29 cellular contexts compared by ENCODE assay signal in genomic region chr13:83295684-83296083, GRCh38.
"Had no signal": no experiment of that assay in that cellular context is flagged by ENCODE, and none has a peak within 500 bp of the region (broad histone marks: within the 10 kb centered on the region; RNA-seq: fewer than 3 reads in every experiment).

No MANE protein-coding gene starts in this region.

- ATAC-seq: activated CD4-positive, CD25-positive, alpha-beta regulatory T cell treated with anti-CD3 and anti-CD28 coated beads, Interleukin-2, amount 50 U/mL, for 24 hours; activated CD8-positive, alpha-beta T cell treated with anti-CD3 and anti-CD28 coated beads for 36 hours; activated naive CD8-positive, alpha-beta T cell treated with anti-CD3 and anti-CD28 coated beads, Interleukin-2, amount 50 U/mL, for 24 hours; body of pancreas; effector memory CD8-positive, alpha-beta T cell; gastroesophageal sphincter; heart right ventricle had no signal

- H3K27me3 ChIP-seq: adrenal gland, body of pancreas, esophagus muscularis mucosa, gastroesophageal sphincter, heart right ventricle, hepatocyte had no signal

- H3K4me1 ChIP-seq: adrenal gland, body of pancreas, esophagus muscularis mucosa, gastroesophageal sphincter, heart right ventricle had no signal

- H3K9me3 ChIP-seq: adrenal gland, body of pancreas had no signal

- H3K4me3 ChIP-seq: adrenal gland, body of pancreas, esophagus muscularis mucosa, gastroesophageal sphincter, heart right ventricle, hepatocyte had no signal

- H3K36me3 ChIP-seq: adrenal gland, esophagus muscularis mucosa, gastroesophageal sphincter, heart right ventricle, WERI-Rb-1 had no signal

- H3K4me2 ChIP-seq: hepatocyte had no signal

- H3K79me2 ChIP-seq: hepatocyte had no signal

- DNase-seq: activated B cell treated with CpG ODN at 0.5 μM for 24 hours; activated CD4-positive, alpha-beta T cell treated with anti-CD3 and anti-CD28 coated beads for 48 hours; activated CD4-positive, alpha-beta T cell treated with anti-CD3 and anti-CD28 coated beads, Interleukin-2, amount 50 U/mL, for 1 hour; activated CD4-positive, alpha-beta T cell treated with anti-CD3 and anti-CD28 coated beads, Interleukin-2, amount 50 U/mL, for 48 hours; activated CD8-positive, alpha-beta memory T cell treated with anti-CD3 and anti-CD28 coated beads for 24 hours; activated CD8-positive, alpha-beta T cell treated with anti-CD3 and anti-CD28 coated beads for 36 hours; activated effector memory CD4-positive, alpha-beta T cell treated with anti-CD3 and anti-CD28 coated beads, Interleukin-2, amount 50 U/mL, for 16 hours; activated naive CD4-positive, alpha-beta T cell treated with anti-CD3 and anti-CD28 coated beads for 36 hours; activated naive CD8-positive, alpha-beta T cell treated with anti-CD3 and anti-CD28 coated beads for 36 hours; activated naive CD8-positive, alpha-beta T cell treated with anti-CD3 and anti-CD28 coated beads, Interleukin-2, amount 50 U/mL, for 24 hours; activated T-cell treated with anti-CD3 and anti-CD28 coated beads, Interleukin-2, amount 50 U/mL, for 48 hours; adrenal gland; amygdala; aorta; body of pancreas; caudate nucleus; cortex of kidney; dermis blood vessel endothelial cell; effector CD4-positive, alpha-beta T cell; effector memory CD8-positive, alpha-beta T cell; erythroblast; foreskin melanocyte; heart right ventricle; T-helper 9 cell; WERI-Rb-1 had no signal

- H2AFZ ChIP-seq: hepatocyte had no signal

- H3K27ac ChIP-seq: adrenal gland, body of pancreas, esophagus muscularis mucosa, gastroesophageal sphincter, heart right ventricle, hepatocyte, WERI-Rb-1 had no signal
